In the genomic region with DNA sequence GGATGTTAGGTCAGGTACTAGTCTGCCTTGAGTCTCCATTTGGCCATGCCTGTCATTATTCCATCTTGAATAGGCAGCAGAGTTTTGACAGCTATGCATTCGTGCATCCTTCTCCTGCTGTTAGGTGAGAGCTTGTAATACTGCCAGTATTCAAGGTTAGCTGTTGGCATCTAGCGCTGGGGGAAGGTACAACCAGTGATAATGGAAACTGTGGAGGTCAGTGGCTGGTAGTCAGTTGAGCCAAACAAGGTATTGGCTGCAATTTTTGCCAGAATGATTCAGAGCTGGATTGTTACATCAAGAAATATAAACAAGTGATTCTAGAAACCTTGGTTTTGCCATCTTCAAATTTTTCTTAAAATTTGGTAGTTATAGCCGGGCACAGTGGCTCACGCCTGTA, we compare ENCODE assay signal across 16 cellular contexts. TPM values are rescaled to one million over a fixed set of nuclear protein-coding genes. Genes with fewer than 3 reads are reported as not detected.
DNase-seq lines count a peak whose midpoint lies in the region; ATAC-seq, FAIRE-seq and TF ChIP-seq lines count a peak whose summit lies in the region.
"Had no signal": no experiment of that assay in that cellular context is flagged by ENCODE, and none has a peak within 500 bp of the region (broad histone marks: within the 10 kb centered on the region; RNA-seq: fewer than 3 reads in every experiment).

No MANE protein-coding gene starts in this region.

- H3K27me3 Mint-ChIP-seq in activated T-cell treated with anti-CD3 and anti-CD28 coated beads, Interleukin-2, amount 50 U/mL, for 72 hours (ENCODE audit: low read depth), result no peaks in the 10 kb centered on the region
- H3K27me3 Mint-ChIP-seq in activated T-helper 17 cell treated with anti-CD3 and anti-CD28 coated beads, Interleukin-2, amount 50 U/mL, for 72 hours, result no peaks in the 10 kb centered on the region
- no peaks in the 10 kb centered on the region for H3K27me3 Mint-ChIP-seq in CD8-positive, alpha-beta T cell (ENCODE audit: low read depth)
- no peaks in the 10 kb centered on the region for H3K27me3 Mint-ChIP-seq in type B pancreatic cell
- H3K27me3 Mint-ChIP-seq: B cell; CD4-positive, alpha-beta T cell had no signal

- DNase-seq in activated T-cell treated with anti-CD3 and anti-CD28 coated beads, Interleukin-2, amount 50 U/mL, for 72 hours, result no peak
- DNase-seq in activated T-cell treated with anti-CD3 and anti-CD28 coated beads for 4 hours (no peak), right lobe of liver (peak in 1 of 3 donors; percentile 79), pancreas (peak in 2 of 6 donors; percentile 17 to 26), type B pancreatic cell (ENCODE audit: extremely low spot score, unreplicated experiment) (no peak)
- DNase-seq in CD8-positive, alpha-beta T cell, result no peak
- DNase-seq: C1 segment of cervical spinal cord; CD4-positive, alpha-beta T cell; DMS79; H9 had no signal

- 60% methylated on average over 4 of the region's 4 CpGs for WGBS in right lobe of liver (ENCODE audit: insufficient coverage, low coverage, low lambda C conversion rate, missing lambda C conversion rate)
- WGBS in pancreas, 2 donors, result 61 to 63% methylated on average over 4 of the region's 4 CpGs

- no peak for FAIRE-seq in pancreas (lab: Jason Lieb, UNC)
- FAIRE-seq: A204.1, GM12878, GM18507 had no signal

- H3K27ac ChIP-seq in right lobe of liver, result peak overlapping the region in 2 of 3 donors; percentile 21 to 54
- no peak overlapping the region for H3K27ac ChIP-seq in pancreas
- H3K27ac ChIP-seq in CD8-positive, alpha-beta T cell (ENCODE audit: low read depth, low read length), result no peak overlapping the region

- peaks cover 3 to 10% of the 10 kb centered on the region in 2 donors for H3K36me3 Mint-ChIP-seq in activated T-cell treated with anti-CD3 and anti-CD28 coated beads, Interleukin-2, amount 50 U/mL, for 72 hours (ENCODE audit: insufficient read depth in 2 of 2)
- peaks cover 49% of the 10 kb centered on the region for H3K36me3 Mint-ChIP-seq in activated T-helper 17 cell treated with anti-CD3 and anti-CD28 coated beads, Interleukin-2, amount 50 U/mL, for 72 hours (ENCODE audit: low read depth)
- peaks cover 51% of the 10 kb centered on the region for H3K36me3 Mint-ChIP-seq in CD8-positive, alpha-beta T cell
- H3K36me3 Mint-ChIP-seq in type B pancreatic cell, result peaks cover 16% of the 10 kb centered on the region

- no peak for TF ChIP-seq POLR2A in right lobe of liver (IDR thresholded peaks at IDR 0.05)

- H3K4me3 ChIP-seq in right lobe of liver (no peak overlapping the region), pancreas (no peak overlapping the region)
- no peak overlapping the region for H3K4me3 ChIP-seq in CD8-positive, alpha-beta T cell (ENCODE audit: low read depth, low read length)
- H3K4me3 ChIP-seq: GM12878, GM23338 had no signal

- peaks cover 0 to 30% (median 6%) of the 10 kb centered on the region in 4 donors for H3K36me3 ChIP-seq in right lobe of liver
- peaks cover 0 to 26% (median 0%) of the 10 kb centered on the region in 3 donors for H3K36me3 ChIP-seq in pancreas
- H3K36me3 ChIP-seq in CD8-positive, alpha-beta T cell (ENCODE audit: insufficient read depth, low read length), result peaks cover 18% of the 10 kb centered on the region

- H3K4me1 Mint-ChIP-seq in activated T-cell treated with anti-CD3 and anti-CD28 coated beads, Interleukin-2, amount 50 U/mL, for 72 hours (ENCODE audit: low read depth), result peaks cover 28% of the 10 kb centered on the region
- peaks cover 22% of the 10 kb centered on the region for H3K4me1 Mint-ChIP-seq in activated T-helper 17 cell treated with anti-CD3 and anti-CD28 coated beads, Interleukin-2, amount 50 U/mL, for 72 hours
- H3K4me1 Mint-ChIP-seq in CD8-positive, alpha-beta T cell (ENCODE audit: low read depth), result peaks cover 35% of the 10 kb centered on the region
- H3K4me1 Mint-ChIP-seq in type B pancreatic cell (ENCODE audit: unreplicated experiment), result no peaks in the 10 kb centered on the region
- H3K4me1 Mint-ChIP-seq: B cell, GM23338 had no signal

- TF ChIP-seq CTCF in right lobe of liver (IDR thresholded peaks at IDR 0.05), result no peak
- TF ChIP-seq CTCF in pancreas (IDR thresholded peaks at IDR 0.05), result no peak
- no peak for TF ChIP-seq CTCF in CD8-positive, alpha-beta T cell (IDR thresholded peaks at IDR 0.05)
- no peak for TF ChIP-seq CTCF in type B pancreatic cell (conservative IDR thresholded peaks at IDR 0.05)

- H3K4me1 ChIP-seq in right lobe of liver (peaks cover 0 to 57% (median 20%) of the 10 kb centered on the region in 4 donors), pancreas (peaks cover 6 to 24% (median 23%) of the 10 kb centered on the region in 3 donors)
- peaks cover 21% of the 10 kb centered on the region for H3K4me1 ChIP-seq in CD8-positive, alpha-beta T cell (ENCODE audit: insufficient read depth, low read length)

- H3K27me3 ChIP-seq in right lobe of liver (no peaks in the 10 kb centered on the region), pancreas (no peaks in the 10 kb centered on the region)
- no peaks in the 10 kb centered on the region for H3K27me3 ChIP-seq in CD8-positive, alpha-beta T cell (ENCODE audit: insufficient read depth, low read length)

- H3K4me3 Mint-ChIP-seq in activated T-cell treated with anti-CD3 and anti-CD28 coated beads, Interleukin-2, amount 50 U/mL, for 72 hours, result no peak overlapping the region
- no peak overlapping the region for H3K4me3 Mint-ChIP-seq in activated T-helper 17 cell treated with anti-CD3 and anti-CD28 coated beads, Interleukin-2, amount 50 U/mL, for 72 hours
- no peak overlapping the region for H3K4me3 Mint-ChIP-seq in CD8-positive, alpha-beta T cell
- H3K4me3 Mint-ChIP-seq in type B pancreatic cell, result no peak overlapping the region
- H3K4me3 Mint-ChIP-seq: B cell; CD4-positive, alpha-beta T cell; GM23338; H9 had no signal

- no peaks in the 10 kb centered on the region for H3K9me3 Mint-ChIP-seq in activated T-cell treated with anti-CD3 and anti-CD28 coated beads, Interleukin-2, amount 50 U/mL, for 72 hours
- no peaks in the 10 kb centered on the region for H3K9me3 Mint-ChIP-seq in activated T-helper 17 cell treated with anti-CD3 and anti-CD28 coated beads, Interleukin-2, amount 50 U/mL, for 72 hours
- H3K9me3 Mint-ChIP-seq in CD8-positive, alpha-beta T cell, result no peaks in the 10 kb centered on the region
- H3K9me3 Mint-ChIP-seq in type B pancreatic cell, result no peaks in the 10 kb centered on the region
- H3K9me3 Mint-ChIP-seq: CD4-positive, alpha-beta T cell; GM23338; H9 had no signal

- H3K9me3 ChIP-seq in right lobe of liver (no peaks in the 10 kb centered on the region), pancreas (no peaks in the 10 kb centered on the region)
- no peaks in the 10 kb centered on the region for H3K9me3 ChIP-seq in CD8-positive, alpha-beta T cell (ENCODE audit: low read length)

- no peak for ATAC-seq in activated T-cell treated with anti-CD3 and anti-CD28 coated beads, Interleukin-2, amount 50 U/mL, for 72 hours (replicated peaks in 1 of 2)
- no peak for ATAC-seq in activated T-helper 17 cell treated with anti-CD3 and anti-CD28 coated beads, Interleukin-2, amount 50 U/mL, for 72 hours (replicated peaks)
- ATAC-seq in right lobe of liver (peak; percentile 64 to 78 (median 69)), pancreas (peak in 3 of 4 donors; percentile 45 to 66 (median 46))
- ATAC-seq in CD8-positive, alpha-beta T cell, result no peak
- ATAC-seq: GM12878, GM23338 had no signal

- H3K27ac Mint-ChIP-seq in activated T-cell treated with anti-CD3 and anti-CD28 coated beads, Interleukin-2, amount 50 U/mL, for 72 hours, result peak overlapping the region; percentile 23
- H3K27ac Mint-ChIP-seq in activated T-helper 17 cell treated with anti-CD3 and anti-CD28 coated beads, Interleukin-2, amount 50 U/mL, for 72 hours, result peak overlapping the region; percentile 54
- no peak overlapping the region for H3K27ac Mint-ChIP-seq in CD8-positive, alpha-beta T cell
- no peak overlapping the region for H3K27ac Mint-ChIP-seq in type B pancreatic cell
- H3K27ac Mint-ChIP-seq: B cell, GM23338, H9 had no signal

- CTCF ChIA-PET in CD8-positive, alpha-beta T cell (lab: Charles Lee), result interaction anchor here (1.4 kb wide), 1 partner anchor 95 kb away, joined by 3 read pairs; no protein-coding TSS in a partner anchor

- POLR2A ChIA-PET in CD8-positive, alpha-beta T cell (lab: Charles Lee), result interaction anchor here (0.9 kb wide), 1 partner anchor 50 kb away, joined by 3 read pairs; no protein-coding TSS in a partner anchor

- intact Hi-C loops in right lobe of liver (cut with DNase I), result no loop called here
- intact Hi-C loops in pancreas (cut with DNase I), result no loop called here
- intact Hi-C loops in CD8-positive, alpha-beta T cell (cut with DNase I, micrococcal nuclease), result loop anchor here in 1 of 2 experiments (10.0 kb wide), 1 partner anchor 1122 kb away; no protein-coding TSS in a partner anchor

RNA-seq across cellular contexts. Expression of gene FAM8A1, which starts 6.5 kb away (rescaled TPM):
- total RNA-seq in activated T-cell treated with anti-CD3 and anti-CD28 coated beads, Interleukin-2, amount 50 U/mL, for 72 hours, result 1 to 10 TPM; 6.3 to 7.3 TPM
- 1 to 10 TPM; 3.2 to 6.1 TPM for total RNA-seq in activated T-helper 17 cell treated with anti-CD3 and anti-CD28 coated beads, Interleukin-2, amount 50 U/mL, for 72 hours
- 10 to 100 TPM; 27.5 to 51.4 (median 41.3) TPM for total RNA-seq in right lobe of liver
- total RNA-seq in pancreas, result 10 to 100 TPM in 5 of 6 donors, 1 to 10 TPM in 1; 9.8 to 15.9 (median 12.0) TPM
- polyA plus RNA-seq in pancreas, result 10 to 100 TPM in 1 of 2 donors, 1 to 10 TPM in 1; 4.7 to 11.4 TPM
- 10 to 100 TPM; 17.6 to 17.8 TPM for total RNA-seq in CD8-positive, alpha-beta T cell
- total RNA-seq in type B pancreatic cell (ENCODE audit: low replicate concordance), result 18.4 and 21.2 TPM in 2 replicates

Comparison
In these comparisons a context has a peak if more than half of its experiments do, and no peak if none do; other contexts are left out.
1. ATAC-seq: peak in right lobe of liver (4 of 4) and pancreas (3 of 4); none in activated T-cell treated with anti-CD3 and anti-CD28 coated beads, Interleukin-2, amount 50 U/mL, for 72 hours (0 of 2), activated T-helper 17 cell treated with anti-CD3 and anti-CD28 coated beads, Interleukin-2, amount 50 U/mL, for 72 hours (single experiment) and CD8-positive, alpha-beta T cell (single experiment).
2. H3K27ac Mint-ChIP-seq: peak in activated T-cell treated with anti-CD3 and anti-CD28 coated beads, Interleukin-2, amount 50 U/mL, for 72 hours (single experiment) and activated T-helper 17 cell treated with anti-CD3 and anti-CD28 coated beads, Interleukin-2, amount 50 U/mL, for 72 hours (single experiment); none in CD8-positive, alpha-beta T cell (single experiment) and type B pancreatic cell (single experiment).
3. H3K27ac ChIP-seq: peak in right lobe of liver (2 of 3); none in pancreas (0 of 4) and CD8-positive, alpha-beta T cell (single experiment).